ENCODE assay signal across 12 cellular contexts in the genomic region with DNA sequence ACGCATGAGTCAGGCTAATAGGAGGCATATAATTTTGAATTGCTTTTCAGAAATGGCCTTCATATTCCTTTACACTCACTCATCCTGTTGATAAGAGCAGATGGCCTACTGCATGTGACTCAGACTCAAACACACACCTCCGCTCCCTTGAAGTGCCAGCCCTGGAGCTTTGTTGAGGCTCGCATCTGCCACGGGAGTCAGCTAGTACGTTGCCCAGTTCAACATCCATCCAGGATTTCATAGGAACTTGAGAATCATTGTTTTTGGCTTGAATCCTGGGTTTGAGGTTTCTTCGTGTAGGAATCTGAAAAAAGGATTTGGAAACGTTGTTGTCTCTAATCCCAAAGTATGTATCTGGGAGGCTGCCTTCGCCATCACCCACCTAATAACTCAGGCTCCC.
DNase-seq lines count a peak whose midpoint lies in the region; ATAC-seq and TF ChIP-seq lines count a peak whose summit lies in the region.
"Had no signal": no experiment of that assay in that cellular context is flagged by ENCODE, and none has a peak within 500 bp of the region (broad histone marks: within the 10 kb centered on the region; RNA-seq: fewer than 3 reads in every experiment).

No MANE protein-coding gene starts in this region.

- H2BK12ac ChIP-seq in neuronal stem cell (ENCODE audit: low read length), result no peak overlapping the region

- no peak overlapping the region for H3K23ac ChIP-seq in neuronal stem cell (ENCODE audit: low read depth, low read length, poor library complexity)

- H3K36me3 ChIP-seq in brain microvascular endothelial cell (replicated peaks), result no peaks in the 10 kb centered on the region
- no peaks in the 10 kb centered on the region for H3K36me3 ChIP-seq in tibial artery
- no peaks in the 10 kb centered on the region for H3K36me3 ChIP-seq in neuronal stem cell (replicated peaks in 1 of 2; ENCODE audit: control insufficient read depth in 2 of 2, insufficient read depth in 2 of 2, low read length in 2 of 2)

- H3K4me2 ChIP-seq in neuronal stem cell (ENCODE audit: insufficient read depth, low read length, poor library complexity, severe bottlenecking), result no peak overlapping the region

- H3K9ac ChIP-seq in neuronal stem cell (ENCODE audit: low read depth, low read length, poor library complexity), result no peak overlapping the region

- H3K27me3 ChIP-seq in brain microvascular endothelial cell (replicated peaks) (no peaks in the 10 kb centered on the region), tibial artery (no peaks in the 10 kb centered on the region), neuronal stem cell (ENCODE audit: control insufficient read depth in 3 of 3, insufficient read depth in 3 of 3, low read depth in 1 of 3, low read length in 3 of 3) (no peaks in the 10 kb centered on the region)

- H3K9me3 ChIP-seq in tibial artery (no peaks in the 10 kb centered on the region), neuronal stem cell (replicated peaks in 1 of 2; ENCODE audit: control insufficient read depth in 2 of 2, insufficient read depth in 1 of 2, low read depth in 1 of 2, low read length in 2 of 2) (peaks cover 0 to 3% of the 10 kb centered on the region in 2 donors)

- no peaks in the 10 kb centered on the region for H3K79me1 ChIP-seq in neuronal stem cell (ENCODE audit: low read depth, low read length)

- no peak overlapping the region for H3K14ac ChIP-seq in neuronal stem cell (ENCODE audit: low read length)

- intact Hi-C loops in tibial artery (cut with DNase I; ENCODE audit: low total_unique reads), result no loop called here

- no peak overlapping the region for H2AK5ac ChIP-seq in neuronal stem cell (ENCODE audit: low read depth, low read length)

- no peak overlapping the region for H2BK15ac ChIP-seq in neuronal stem cell (ENCODE audit: low read length)

- H3K18ac ChIP-seq in neuronal stem cell (ENCODE audit: low read length), result no peak overlapping the region

- DNase-seq in NCI-H2029 treated with DMSO at 0.1 percent for 48 hours (lab: John Stamatoyannopoulos, UW), result peak; percentile 27
- no peak for DNase-seq in NCI-H2029 (lab: John Stamatoyannopoulos, UW)
- DNase-seq in brain microvascular endothelial cell, result peak; percentile 96
- peak; percentile 49 for DNase-seq in inferior parietal cortex (ENCODE audit: extremely low spot score)
- DNase-seq in tibial artery, result no peak
- no peak for DNase-seq in neuronal stem cell (ENCODE audit: low spot score)
- DNase-seq: activated CD4-positive, alpha-beta T cell treated with anti-CD3 and anti-CD28 coated beads, Interleukin-2, amount 50 U/mL, for 48 hours; NCI-H187 treated with DMSO at 0.1 percent for 48 hours; substantia nigra had no signal

- no CpG with 5 or more reads among the region's 8 CpGs for WGBS in neuronal stem cell (ENCODE audit: extremely low coverage in 2 of 2, insufficient read length in 2 of 2, insufficient replicate concordance in 1 of 2), 2 donors

- ATAC-seq in GM18870 (IDR thresholded peaks at IDR 0.05; ENCODE audit: unreplicated experiment), result no peak
- no peak for ATAC-seq in HG03108 (IDR thresholded peaks at IDR 0.05; ENCODE audit: unreplicated experiment)

- no peak overlapping the region for H3K4me3 ChIP-seq in brain microvascular endothelial cell (ENCODE audit: low read depth, low read length)
- peak overlapping the region in 1 of 2 donors; percentile 22 for H3K4me3 ChIP-seq in tibial artery
- H3K4me3 ChIP-seq in neuronal stem cell (ENCODE audit: low read length in 2 of 2), result no peak overlapping the region
- H3K4me3 ChIP-seq: lung had no signal

- H4K8ac ChIP-seq in neuronal stem cell (ENCODE audit: low read depth, low read length), result no peak overlapping the region

- H2BK120ac ChIP-seq in neuronal stem cell (ENCODE audit: low read depth, low read length), result no peak overlapping the region

- in situ Hi-C loops in brain microvascular endothelial cell (cut with HindIII; ENCODE audit: low pct_ligation_motif_present, low sequenced_read_pairs), result no loop called here

- H3K27ac ChIP-seq in brain microvascular endothelial cell (peak overlapping the region; percentile 95), tibial artery (peak overlapping the region; percentile 72), neuronal stem cell (replicated peaks; ENCODE audit: low read length) (no peak overlapping the region)

- no peak overlapping the region for H2BK5ac ChIP-seq in neuronal stem cell (ENCODE audit: low read length)

- no peak overlapping the region for H2AFZ ChIP-seq in neuronal stem cell (ENCODE audit: low read length)

- H3K4ac ChIP-seq in neuronal stem cell (ENCODE audit: low read length), result no peak overlapping the region

- no peak for TF ChIP-seq CTCF in brain microvascular endothelial cell (IDR thresholded peaks at IDR 0.05; ENCODE audit: low read depth, low read length, missing control alignments)
- TF ChIP-seq CTCF in tibial artery (IDR thresholded peaks at IDR 0.05), result no peak

- H3K4me1 ChIP-seq in tibial artery, result peaks cover 0 to 35% (median 21%) of the 10 kb centered on the region in 4 donors
- peaks cover 0 to 2% of the 10 kb centered on the region in 2 donors for H3K4me1 ChIP-seq in neuronal stem cell (ENCODE audit: control insufficient read depth in 2 of 2, insufficient read depth in 1 of 2, low read depth in 1 of 2, low read length in 2 of 2)

- no peak overlapping the region for H4K91ac ChIP-seq in neuronal stem cell (ENCODE audit: low read depth, low read length, poor library complexity)

Comparison
In these comparisons a context has a peak if more than half of its experiments do, and no peak if none do; other contexts are left out.
1. DNase-seq: peak in NCI-H2029 treated with DMSO at 0.1 percent for 48 hours (single experiment), brain microvascular endothelial cell (single experiment) and inferior parietal cortex (single experiment); none in NCI-H2029 (single experiment), tibial artery (0 of 2) and neuronal stem cell (single experiment).